ENCODE assay signal across 8 cellular contexts in genomic region chr9:110217656-110218099, GRCh38. TPM values are rescaled to one million over a fixed set of nuclear protein-coding genes. Genes with fewer than 3 reads are reported as not detected.
DNase-seq lines count a peak whose midpoint lies in the region; ATAC-seq and TF ChIP-seq lines count a peak whose summit lies in the region.

No MANE protein-coding gene starts in this region.

- no peak overlapping the region for H3K4me3 ChIP-seq in H7 (ENCODE audit: insufficient read depth, low read depth, low read length)

- TF ChIP-seq CTCF in 22Rv1 (IDR thresholded peaks at IDR 0.05) = peak; percentile 76

- peak; percentile 46 for DNase-seq in ELF-1 (ENCODE audit: low read depth, low spot score)
- peak; percentile 20 for DNase-seq in NCI-H2171 (lab: John Stamatoyannopoulos, UW)
- peak; percentile 11 for DNase-seq in brain pericyte (ENCODE audit: low read depth, low spot score)
- DNase-seq in medulla oblongata (ENCODE audit: extremely low spot score) = peak; percentile 58
- DNase-seq in H7 = no peak
- DNase-seq in stimulated activated naive CD4-positive, alpha-beta T cell treated with Interleukin-2 at 50 U/mL for 16 hours (lab: John Stamatoyannopoulos, UW) = no peak

- ATAC-seq in HG02759 (IDR thresholded peaks at IDR 0.05; ENCODE audit: unreplicated experiment) = no peak

- no peaks in the 10 kb centered on the region for H3K36me3 ChIP-seq in H7 (replicated peaks; ENCODE audit: control insufficient read depth, insufficient read depth, low read length)

- no peak overlapping the region for H3K27ac ChIP-seq in 22Rv1

- H3K27me3 ChIP-seq in H7 (ENCODE audit: control insufficient read depth, insufficient read depth, low read length) = no peaks in the 10 kb centered on the region

RNA-seq across cellular contexts. Expression of gene C9orf152, which starts 9.7 kb away (rescaled TPM):
- 0.11 TPM in 1 of 2 replicates, not detected in the other for total RNA-seq in H7 (2014; rRNA removed; shearing (Covaris generic))

RNA-seq across cellular contexts. Expression of gene TXN, which starts 38.6 kb away (rescaled TPM):
- 354 and 375 TPM in 2 replicates for total RNA-seq in H7 (2014; rRNA removed; shearing (Covaris generic))

Comparison
In these comparisons a context has a peak if more than half of its experiments do, and no peak if none do; other contexts are left out.
1. DNase-seq: peak in ELF-1 (single experiment), NCI-H2171 (single experiment), brain pericyte (single experiment) and medulla oblongata (single experiment); none in H7 (single experiment) and stimulated activated naive CD4-positive, alpha-beta T cell treated with Interleukin-2 at 50 U/mL for 16 hours (single experiment).